8 cellular contexts compared by ENCODE assay signal in the genomic region with DNA sequence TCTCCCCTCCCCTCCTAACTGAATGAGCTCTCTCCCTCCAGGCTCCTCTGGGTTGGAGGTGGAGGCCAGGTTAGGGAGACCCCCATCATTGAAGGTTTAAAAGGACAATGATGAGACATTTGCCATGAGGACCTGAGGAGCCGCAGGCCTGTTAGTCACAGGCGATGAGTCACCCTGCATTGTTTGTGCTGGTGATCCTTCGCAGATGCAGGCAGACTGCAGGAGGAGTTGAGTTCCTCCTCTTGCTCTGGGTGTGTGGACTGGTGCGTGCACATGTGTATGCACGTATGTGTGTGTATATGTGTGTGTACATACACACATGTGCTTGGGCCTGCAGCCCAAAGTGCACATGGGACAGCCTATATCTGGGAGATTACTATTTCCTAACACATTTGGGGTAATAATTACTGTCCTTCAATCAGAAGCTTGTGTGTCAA. TPM values are rescaled to one million over a fixed set of nuclear protein-coding genes. Genes with fewer than 3 reads are reported as not detected.
DNase-seq lines count a peak whose midpoint lies in the region; ATAC-seq and TF ChIP-seq lines count a peak whose summit lies in the region.

No MANE protein-coding gene starts in this region.

- in situ Hi-C loops in SK-MEL-5 (cut with HindIII; ENCODE audit: low pct_unique_long_range_greater_than_20kb, low sequenced_read_pairs) = loop anchor here (25.0 kb wide), 1 partner anchor 211 kb away; no protein-coding TSS in a partner anchor

- peak; percentile 55 for DNase-seq in NCI-H2196 (lab: John Stamatoyannopoulos, UW; ENCODE audit: unreplicated experiment)
- no peak for DNase-seq in NCI-H2196 treated with DMSO at 0.1 percent for 48 hours (lab: John Stamatoyannopoulos, UW; ENCODE audit: unreplicated experiment)
- peak; percentile 50 for DNase-seq in SK-MEL-5 (ENCODE audit: low read depth, low spot score)
- peak; percentile 9 to 22 for DNase-seq in erythroblast (lab: John Stamatoyannopoulos, UW)
- peak; percentile 76 for DNase-seq in omental fat pad (ENCODE audit: low spot score)
- DNase-seq in DMS79 (lab: John Stamatoyannopoulos, UW) = no peak
- DNase-seq in NCI-H1092 (lab: John Stamatoyannopoulos, UW) = no peak

- no peak for TF ChIP-seq POLR2A in erythroblast (IDR thresholded peaks at IDR 0.05; ENCODE audit: low read length)

- TF ChIP-seq CTCF in omental fat pad (IDR thresholded peaks at IDR 0.05) = no peak

- ATAC-seq in omental fat pad (ENCODE audit: low FRiP score) = peak; percentile 79
- ATAC-seq in HG02623 (IDR thresholded peaks at IDR 0.05; ENCODE audit: unreplicated experiment) = no peak

RNA-seq across cellular contexts. Expression of gene MCFD2, which starts 42.0 kb away (rescaled TPM):
- total RNA-seq in SK-MEL-5 (2014; rRNA removed; shearing (Covaris generic)) = 182 and 193 TPM in 2 replicates
- polyA plus RNA-seq in SK-MEL-5 (2015; cell fraction: cytosol; rRNA removed) = 146 and 168 TPM in 2 replicates
- polyA plus RNA-seq in SK-MEL-5 (2015; cell fraction: nucleus; rRNA removed) = 41.9 and 44.0 TPM in 2 replicates
- total RNA-seq in omental fat pad = 100 to 1,000 TPM in 1 of 4 donors, 10 to 100 TPM in 3; 88.1 to 118 (median 95.6) TPM

Comparison
In these comparisons a context has a peak if more than half of its experiments do, and no peak if none do; other contexts are left out.
1. DNase-seq: peak in NCI-H2196 (single experiment), SK-MEL-5 (single experiment), erythroblast (2 of 2) and omental fat pad (single experiment); none in NCI-H2196 treated with DMSO at 0.1 percent for 48 hours (single experiment), DMS79 (single experiment) and NCI-H1092 (single experiment).